In the genomic region with DNA sequence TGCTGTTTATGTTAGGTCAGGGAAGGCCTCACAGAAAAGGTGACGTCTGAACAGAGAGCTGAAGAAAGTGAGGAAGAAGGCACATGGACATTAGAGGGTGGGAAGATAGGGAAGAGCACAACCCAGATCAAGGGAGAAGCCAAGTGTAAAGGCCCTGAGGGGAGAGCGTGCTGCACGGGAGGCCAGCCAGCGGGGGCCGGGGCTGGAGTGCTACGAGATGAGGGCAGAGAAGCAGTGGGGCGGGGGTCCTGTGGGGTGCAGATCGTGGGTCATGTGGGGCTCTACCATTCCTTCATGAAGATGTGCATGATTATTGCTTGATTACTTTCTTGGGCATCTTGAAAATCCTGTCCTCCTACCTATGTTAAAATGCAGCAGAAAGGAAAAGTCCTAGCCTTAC, we compare ENCODE assay signal across 41 cellular contexts. TPM values are rescaled to one million over a fixed set of nuclear protein-coding genes. Genes with fewer than 3 reads are reported as not detected.
"Had no signal": no experiment of that assay in that cellular context is flagged by ENCODE, and none has a peak within 500 bp of the region (broad histone marks: within the 10 kb centered on the region; RNA-seq: fewer than 3 reads in every experiment).

No MANE protein-coding gene starts in this region.

- H3K27ac ChIP-seq: adrenal gland, ascending aorta, body of pancreas, brain microvascular endothelial cell, breast epithelium, cardiac muscle cell had no signal

- H3K4me1 ChIP-seq: adrenal gland, ascending aorta, body of pancreas, breast epithelium had no signal

- H3K9me3 Mint-ChIP-seq: activated naive CD4-positive, alpha-beta T cell treated with anti-CD3 and anti-CD28 coated beads for 36 hours; activated naive CD4-positive, alpha-beta T cell treated with anti-CD3 and anti-CD28 coated beads, Interleukin-2, amount 10 ng/mL, durations not matched to agents 7 days and 5 days; activated naive CD4-positive, alpha-beta T cell treated with anti-CD3 and anti-CD28 coated beads, Interleukin-2, amount 50 U/mL, for 24 hours; activated naive CD4-positive, alpha-beta T cell treated with anti-CD3 and anti-CD28 coated beads, Interleukin-2, amount 50 U/mL, for 72 hours; activated naive CD8-positive, alpha-beta T cell treated with anti-CD3 and anti-CD28 coated beads for 36 hours; activated naive CD8-positive, alpha-beta T cell treated with anti-CD3 and anti-CD28 coated beads, Interleukin-2, amount 10 ng/mL, durations not matched to agents 7 days and 5 days; activated naive CD8-positive, alpha-beta T cell treated with anti-CD3 and anti-CD28 coated beads, Interleukin-2, amount 50 U/mL, for 24 hours; activated T-cell treated with anti-CD3 and anti-CD28 coated beads, Interleukin-2, amount 50 U/mL, for 24 hours; activated T-cell treated with anti-CD3 and anti-CD28 coated beads, Interleukin-2, amount 50 U/mL, for 4 hours; activated T-cell treated with anti-CD3 and anti-CD28 coated beads, Interleukin-2, amount 50 U/mL, for 72 hours; activated T-helper 1 cell treated with anti-CD3 and anti-CD28 coated beads, Interleukin-12 subunit alpha, Interleukin-12 subunit beta, Interleukin-2, Interleukin-4 antibody, amounts not matched to agents 30 ng/mL and 10 ng/mL and 1 ng/mL, durations not matched to agents 14 hours and 24 hours and 36 hours; activated T-helper 17 cell treated with anti-CD3 and anti-CD28 coated beads, Interleukin-2, amount 50 U/mL, for 72 hours; activated T-helper 2 cell treated with anti-CD3 and anti-CD28 coated beads, Interferon-gamma antibody, Interleukin-2, Interleukin-4, amounts not matched to agents 10 μg/mL and 5 μg/mL and 100 μg/mL, durations not matched to agents 14 hours and 24 hours and 36 hours; brain; central memory CD8-positive, alpha-beta T cell had no signal

- H3K9me3 ChIP-seq: adrenal gland, ascending aorta, body of pancreas, breast epithelium had no signal

- FAIRE-seq: astrocyte, bronchial epithelial cell had no signal

- H3K36me3 ChIP-seq: adrenal gland, brain microvascular endothelial cell, breast epithelium, cardiac muscle cell had no signal

- H3K27me3 Mint-ChIP-seq: activated naive CD4-positive, alpha-beta T cell treated with anti-CD3 and anti-CD28 coated beads, Interleukin-2, amount 10 ng/mL, durations not matched to agents 7 days and 5 days; activated naive CD4-positive, alpha-beta T cell treated with anti-CD3 and anti-CD28 coated beads, Interleukin-2, amount 50 U/mL, for 24 hours; activated naive CD8-positive, alpha-beta T cell; activated naive CD8-positive, alpha-beta T cell treated with anti-CD3 and anti-CD28 coated beads for 36 hours; activated naive CD8-positive, alpha-beta T cell treated with anti-CD3 and anti-CD28 coated beads, Interleukin-2, amount 10 ng/mL, durations not matched to agents 7 days and 5 days; activated naive CD8-positive, alpha-beta T cell treated with anti-CD3 and anti-CD28 coated beads, Interleukin-2, amount 50 U/mL, for 24 hours; activated T-cell treated with anti-CD3 and anti-CD28 coated beads, Interleukin-2, amount 50 U/mL, for 24 hours; activated T-helper 17 cell treated with anti-CD3 and anti-CD28 coated beads, Interleukin-2, amount 50 U/mL, for 72 hours; brain; central memory CD8-positive, alpha-beta T cell had no signal

- DNase-seq: activated effector memory CD4-positive, alpha-beta T cell treated with anti-CD3 and anti-CD28 coated beads, Interleukin-2, amount 50 U/mL, for 16 hours; activated effector memory CD4-positive, alpha-beta T cell treated with Interleukin-2 at 50 U/mL for 16 hours; activated gamma-delta T cell; activated gamma-delta T cell treated with Interleukin-2 at 50 U/mL for 16 hours; activated naive CD4-positive, alpha-beta T cell; activated naive CD4-positive, alpha-beta T cell treated with anti-CD3 and anti-CD28 coated beads for 36 hours; activated naive CD4-positive, alpha-beta T cell treated with anti-CD3 and anti-CD28 coated beads, Interleukin-2, amount 10 ng/mL, durations not matched to agents 7 days and 5 days; activated naive CD4-positive, alpha-beta T cell treated with anti-CD3 and anti-CD28 coated beads, Interleukin-2, amount 50 U/mL, for 16 hours; activated naive CD4-positive, alpha-beta T cell treated with Interleukin-2 at 50 U/mL for 16 hours; activated naive CD8-positive, alpha-beta T cell treated with anti-CD3 and anti-CD28 coated beads for 36 hours; activated naive CD8-positive, alpha-beta T cell treated with anti-CD3 and anti-CD28 coated beads, Interleukin-2, amount 10 ng/mL, durations not matched to agents 7 days and 5 days; activated naive CD8-positive, alpha-beta T cell treated with anti-CD3 and anti-CD28 coated beads, Interleukin-2, amount 50 U/mL, for 24 hours; activated T-cell treated with anti-CD3 and anti-CD28 coated beads, Interleukin-2, amount 50 U/mL, for 1 hour; activated T-cell treated with anti-CD3 and anti-CD28 coated beads, Interleukin-2, amount 50 U/mL, for 24 hours; activated T-cell treated with anti-CD3 and anti-CD28 coated beads, Interleukin-2, amount 50 U/mL, for 4 hours; activated T-cell treated with anti-CD3 and anti-CD28 coated beads, Interleukin-2, amount 50 U/mL, for 48 hours; activated T-cell treated with anti-CD3 and anti-CD28 coated beads, Interleukin-2, amount 50 U/mL, for 72 hours; adrenal gland; amniotic stem cell; amygdala; anterior cingulate cortex; aorta; body of pancreas; brain microvascular endothelial cell; caudate nucleus; central memory CD4-positive, alpha-beta T cell; cerebellar nuclear complex had no signal

- H3K4me3 Mint-ChIP-seq: activated naive CD4-positive, alpha-beta T cell treated with anti-CD3 and anti-CD28 coated beads for 36 hours; activated naive CD4-positive, alpha-beta T cell treated with anti-CD3 and anti-CD28 coated beads, Interleukin-2, amount 10 ng/mL, durations not matched to agents 7 days and 5 days; activated naive CD4-positive, alpha-beta T cell treated with anti-CD3 and anti-CD28 coated beads, Interleukin-2, amount 50 U/mL, for 24 hours; activated naive CD8-positive, alpha-beta T cell; activated naive CD8-positive, alpha-beta T cell treated with anti-CD3 and anti-CD28 coated beads for 36 hours; activated naive CD8-positive, alpha-beta T cell treated with anti-CD3 and anti-CD28 coated beads, Interleukin-2, amount 10 ng/mL, durations not matched to agents 7 days and 5 days; activated naive CD8-positive, alpha-beta T cell treated with anti-CD3 and anti-CD28 coated beads, Interleukin-2, amount 50 U/mL, for 24 hours; activated T-cell treated with anti-CD3 and anti-CD28 coated beads, Interleukin-2, amount 50 U/mL, for 24 hours; activated T-cell treated with anti-CD3 and anti-CD28 coated beads, Interleukin-2, amount 50 U/mL, for 4 hours; activated T-cell treated with anti-CD3 and anti-CD28 coated beads, Interleukin-2, amount 50 U/mL, for 72 hours; activated T-helper 1 cell treated with anti-CD3 and anti-CD28 coated beads, Interleukin-12 subunit alpha, Interleukin-12 subunit beta, Interleukin-2, Interleukin-4 antibody, amounts not matched to agents 30 ng/mL and 10 ng/mL and 1 ng/mL, durations not matched to agents 14 hours and 24 hours and 36 hours; activated T-helper 17 cell treated with anti-CD3 and anti-CD28 coated beads, Interleukin-2, amount 50 U/mL, for 72 hours; brain; central memory CD8-positive, alpha-beta T cell had no signal

- H3K27me3 ChIP-seq: adrenal gland, ascending aorta, body of pancreas, brain microvascular endothelial cell, breast epithelium, cardiac muscle cell had no signal

- H3K27ac Mint-ChIP-seq: activated naive CD4-positive, alpha-beta T cell treated with anti-CD3 and anti-CD28 coated beads for 36 hours; activated naive CD4-positive, alpha-beta T cell treated with anti-CD3 and anti-CD28 coated beads, Interleukin-2, amount 10 ng/mL, durations not matched to agents 7 days and 5 days; activated naive CD4-positive, alpha-beta T cell treated with anti-CD3 and anti-CD28 coated beads, Interleukin-2, amount 50 U/mL, for 24 hours; activated naive CD4-positive, alpha-beta T cell treated with anti-CD3 and anti-CD28 coated beads, Interleukin-2, amount 50 U/mL, for 72 hours; activated naive CD8-positive, alpha-beta T cell; activated naive CD8-positive, alpha-beta T cell treated with anti-CD3 and anti-CD28 coated beads for 36 hours; activated naive CD8-positive, alpha-beta T cell treated with anti-CD3 and anti-CD28 coated beads, Interleukin-2, amount 10 ng/mL, durations not matched to agents 7 days and 5 days; activated naive CD8-positive, alpha-beta T cell treated with anti-CD3 and anti-CD28 coated beads, Interleukin-2, amount 50 U/mL, for 24 hours; activated T-cell treated with anti-CD3 and anti-CD28 coated beads, Interleukin-2, amount 50 U/mL, for 24 hours; activated T-cell treated with anti-CD3 and anti-CD28 coated beads, Interleukin-2, amount 50 U/mL, for 72 hours; activated T-helper 17 cell treated with anti-CD3 and anti-CD28 coated beads, Interleukin-2, amount 50 U/mL, for 72 hours; activated T-helper 2 cell treated with anti-CD3 and anti-CD28 coated beads, Interferon-gamma antibody, Interleukin-2, Interleukin-4, amounts not matched to agents 10 μg/mL and 5 μg/mL and 100 μg/mL, durations not matched to agents 14 hours and 24 hours and 36 hours; brain had no signal

- H3K4me1 Mint-ChIP-seq: central memory CD8-positive, alpha-beta T cell had no signal

- ATAC-seq: activated naive CD4-positive, alpha-beta T cell treated with anti-CD3 and anti-CD28 coated beads, Interleukin-2, amount 50 U/mL, for 72 hours; activated naive CD8-positive, alpha-beta T cell treated with anti-CD3 and anti-CD28 coated beads, Interleukin-2, amount 50 U/mL, for 24 hours; activated T-cell treated with anti-CD3 and anti-CD28 coated beads, Interleukin-2, amount 50 U/mL, for 4 hours; activated T-cell treated with anti-CD3 and anti-CD28 coated beads, Interleukin-2, amount 50 U/mL, for 72 hours; activated T-helper 17 cell treated with anti-CD3 and anti-CD28 coated beads, Interleukin-2, amount 50 U/mL, for 72 hours; body of pancreas had no signal

- H3K4me3 ChIP-seq: adrenal gland, ascending aorta, body of pancreas, breast epithelium, cardiac muscle cell had no signal

RNA-seq across cellular contexts. Expression of a gene that starts 50.8 kb away (rescaled TPM):
- total RNA-seq: activated naive CD4-positive, alpha-beta T cell treated with anti-CD3 and anti-CD28 coated beads for 36 hours; activated naive CD4-positive, alpha-beta T cell treated with anti-CD3 and anti-CD28 coated beads, Interleukin-2, amount 50 U/mL, for 72 hours; activated naive CD8-positive, alpha-beta T cell treated with anti-CD3 and anti-CD28 coated beads for 36 hours; activated naive CD8-positive, alpha-beta T cell treated with anti-CD3 and anti-CD28 coated beads, Interleukin-2, amount 10 ng/mL, durations not matched to agents 7 days and 5 days; activated T-helper 17 cell treated with anti-CD3 and anti-CD28 coated beads, Interleukin-2, amount 50 U/mL, for 72 hours; activated T-helper 2 cell treated with anti-CD3 and anti-CD28 coated beads, Interferon-gamma antibody, Interleukin-2, Interleukin-4, amounts not matched to agents 10 μg/mL and 5 μg/mL and 100 μg/mL, durations not matched to agents 14 hours and 24 hours and 36 hours; adrenal gland; ascending aorta; breast epithelium; bronchial epithelial cell; cardiac muscle cell; cardiac septum had no signal
- polyA plus RNA-seq: cardiac muscle cell had no signal
